In the genomic region with DNA sequence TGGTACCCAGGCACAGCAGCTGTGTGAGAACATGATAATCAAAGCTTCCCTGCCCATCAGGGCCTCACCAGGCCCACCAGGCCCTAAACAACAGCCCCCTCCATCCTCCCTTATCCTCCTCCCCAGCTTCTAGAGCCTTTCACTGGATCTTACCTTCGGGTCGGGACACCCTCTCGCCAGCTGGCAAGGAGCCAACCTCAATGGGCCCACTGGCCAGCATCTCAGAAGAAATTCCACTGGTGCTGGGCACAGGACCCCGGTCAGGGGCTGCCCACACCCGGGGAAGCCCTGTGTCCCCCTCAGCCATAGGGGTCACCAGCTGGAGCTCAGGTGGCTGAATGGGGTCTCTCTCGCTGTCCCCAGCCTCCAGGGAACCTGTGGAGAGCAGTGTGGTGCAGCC, we compare ENCODE assay signal across 27 cellular contexts. TPM values are rescaled to one million over a fixed set of nuclear protein-coding genes. Genes with fewer than 3 reads are reported as not detected.
DNase-seq lines count a peak whose midpoint lies in the region; ATAC-seq, FAIRE-seq and TF ChIP-seq lines count a peak whose summit lies in the region.
"Had no signal": no experiment of that assay in that cellular context is flagged by ENCODE, and none has a peak within 500 bp of the region (broad histone marks: within the 10 kb centered on the region; RNA-seq: fewer than 3 reads in every experiment).

No MANE protein-coding gene starts in this region.

- H3K27me3 ChIP-seq in K562 (ENCODE audit: control insufficient read depth in 2 of 2, insufficient read depth in 2 of 2, low read length in 2 of 2) (no peaks in the 10 kb centered on the region), osteoblast (ENCODE audit: insufficient read depth, low read length) (no peaks in the 10 kb centered on the region)
- H3K27me3 ChIP-seq: BE2C, BLaER1 had no signal

- no peaks in the 10 kb centered on the region for H3K4me1 Mint-ChIP-seq in activated naive CD4-positive, alpha-beta T cell treated with anti-CD3 and anti-CD28 coated beads, Interleukin-2, amount 10 ng/mL, durations not matched to agents 7 days and 5 days
- H3K4me1 Mint-ChIP-seq in activated CD8-positive, alpha-beta T cell treated with anti-CD3 and anti-CD28 coated beads, Interleukin-2, amount 10 ng/mL, durations not matched to agents 7 days and 5 days (ENCODE audit: low read depth), result no peaks in the 10 kb centered on the region
- H3K4me1 Mint-ChIP-seq: CD14-positive monocyte had no signal

- H3K36me3 ChIP-seq in K562 (ENCODE audit: control insufficient read depth, insufficient read depth, low read length), result peaks cover 85% of the 10 kb centered on the region
- H3K36me3 ChIP-seq in osteoblast (ENCODE audit: insufficient read depth, low read length), result peaks cover 81% of the 10 kb centered on the region

- no peak overlapping the region for H3K9ac ChIP-seq in K562 (ENCODE audit: insufficient read depth in 1 of 2, low read depth in 2 of 2, low read length in 2 of 2)
- H3K9ac ChIP-seq: BLaER1 had no signal

- H3K4me1 ChIP-seq in K562 (replicated peaks in 1 of 2; ENCODE audit: control insufficient read depth in 2 of 2, insufficient read depth in 2 of 2, low read length in 2 of 2) (peaks cover 0 to 3% of the 10 kb centered on the region in 2 experiments; a peak in 1 of 5 replicates), osteoblast (ENCODE audit: insufficient read depth, low read length) (no peaks in the 10 kb centered on the region)
- H3K4me1 ChIP-seq: A549, BE2C had no signal

- H3K9me3 Mint-ChIP-seq in activated naive CD4-positive, alpha-beta T cell treated with anti-CD3 and anti-CD28 coated beads, Interleukin-2, amount 10 ng/mL, durations not matched to agents 7 days and 5 days, result no peaks in the 10 kb centered on the region
- no peaks in the 10 kb centered on the region for H3K9me3 Mint-ChIP-seq in activated CD8-positive, alpha-beta T cell treated with anti-CD3 and anti-CD28 coated beads, Interleukin-2, amount 10 ng/mL, durations not matched to agents 7 days and 5 days (ENCODE audit: insufficient read depth)
- H3K9me3 Mint-ChIP-seq: CD14-positive monocyte; CD4-positive, alpha-beta memory T cell; CD4-positive, CD25-positive, alpha-beta regulatory T cell; CD8-positive, alpha-beta memory T cell had no signal

- H3K4me2 ChIP-seq in K562 (ENCODE audit: insufficient read depth, low read length) (no peak overlapping the region), osteoblast (ENCODE audit: insufficient read depth, low read length) (no peak overlapping the region)
- H3K4me2 ChIP-seq: A549, BLaER1 had no signal

- H3K27ac ChIP-seq in RWPE1, result peak overlapping the region; percentile 5; the same call in 1 of the 2 replicates
- no peak overlapping the region for H3K27ac ChIP-seq in K562 (ENCODE audit: extremely low read depth, low read depth, low read length)
- H3K27ac ChIP-seq in osteoblast (ENCODE audit: low read depth, low read length), result no peak overlapping the region
- H3K27ac ChIP-seq: 22Rv1, A549, BLaER1 had no signal

- TF ChIP-seq RAD21 in K562 (CRISPR knock-in tag; conservative IDR thresholded peaks at IDR 0.05 in 1 of 2, IDR thresholded peaks at IDR 0.05 in 1 of 2), result no peak

- FAIRE-seq in K562 (lab: Jason Lieb, UNC), result no peak
- FAIRE-seq: A549, GM12878, GM12892, GM18507 had no signal

- H3K27me3 Mint-ChIP-seq in activated naive CD4-positive, alpha-beta T cell treated with anti-CD3 and anti-CD28 coated beads, Interleukin-2, amount 10 ng/mL, durations not matched to agents 7 days and 5 days, result no peaks in the 10 kb centered on the region
- no peaks in the 10 kb centered on the region for H3K27me3 Mint-ChIP-seq in activated CD8-positive, alpha-beta T cell treated with anti-CD3 and anti-CD28 coated beads, Interleukin-2, amount 10 ng/mL, durations not matched to agents 7 days and 5 days (ENCODE audit: low read depth)
- H3K27me3 Mint-ChIP-seq: CD4-positive, alpha-beta memory T cell; CD4-positive, CD25-positive, alpha-beta regulatory T cell had no signal

- intact Hi-C loops in K562 (cut with micrococcal nuclease), result no loop called here

- in situ Hi-C loops in K562 (cut with MboI), result no loop called here

- TF ChIP-seq EP300 in K562 (IDR thresholded peaks at IDR 0.05; ENCODE audit: low read length), result no peak

- H2AFZ ChIP-seq in K562 (ENCODE audit: low read depth, low read length) (no peak overlapping the region), osteoblast (ENCODE audit: low read length) (no peak overlapping the region)

- H3K27ac Mint-ChIP-seq in activated naive CD4-positive, alpha-beta T cell treated with anti-CD3 and anti-CD28 coated beads, Interleukin-2, amount 10 ng/mL, durations not matched to agents 7 days and 5 days, result peak overlapping the region; percentile 55
- no peak overlapping the region for H3K27ac Mint-ChIP-seq in activated CD8-positive, alpha-beta T cell treated with anti-CD3 and anti-CD28 coated beads, Interleukin-2, amount 10 ng/mL, durations not matched to agents 7 days and 5 days
- H3K27ac Mint-ChIP-seq: CD4-positive, alpha-beta memory T cell; CD4-positive, CD25-positive, alpha-beta regulatory T cell had no signal

- CTCF ChIA-PET in activated naive CD4-positive, alpha-beta T cell treated with anti-CD3 and anti-CD28 coated beads, Interleukin-2, amount 10 ng/mL, durations not matched to agents 7 days and 5 days (lab: Charles Lee), result no interaction called here
- CTCF ChIA-PET in RWPE1 (lab: Yijun Ruan, JAX), result no interaction called here
- CTCF ChIA-PET in K562 (lab: Yijun Ruan, JAX; ENCODE audit: low intra/inter-chr PET ratio), result no interaction called here
- CTCF ChIA-PET in activated CD8-positive, alpha-beta T cell treated with anti-CD3 and anti-CD28 coated beads, Interleukin-2, amount 10 ng/mL, durations not matched to agents 7 days and 5 days (lab: Charles Lee), result no interaction called here

- H3K4me3 Mint-ChIP-seq in activated naive CD4-positive, alpha-beta T cell treated with anti-CD3 and anti-CD28 coated beads, Interleukin-2, amount 10 ng/mL, durations not matched to agents 7 days and 5 days, result no peak overlapping the region
- no peak overlapping the region for H3K4me3 Mint-ChIP-seq in activated CD8-positive, alpha-beta T cell treated with anti-CD3 and anti-CD28 coated beads, Interleukin-2, amount 10 ng/mL, durations not matched to agents 7 days and 5 days
- H3K4me3 Mint-ChIP-seq: CD14-positive monocyte; CD4-positive, alpha-beta memory T cell; CD8-positive, alpha-beta memory T cell had no signal

- no peak for TF ChIP-seq POLR2A in K562 (conservative IDR thresholded peaks at IDR 0.05)

- H3K79me2 ChIP-seq in K562 (ENCODE audit: control insufficient read depth, insufficient read depth, low read length), result no peaks in the 10 kb centered on the region
- H3K79me2 ChIP-seq in osteoblast (ENCODE audit: insufficient read depth, low read length), result no peaks in the 10 kb centered on the region

- POLR2A ChIA-PET in RWPE1 (lab: Yijun Ruan, JAX; ENCODE audit: low non-redundant PET) (no interaction called here), K562 (lab: Yijun Ruan, JAX) (no interaction called here)
- POLR2A ChIA-PET in activated CD8-positive, alpha-beta T cell treated with anti-CD3 and anti-CD28 coated beads, Interleukin-2, amount 10 ng/mL, durations not matched to agents 7 days and 5 days (lab: Charles Lee), result interaction anchor here (1.0 kb wide), 1 partner anchor 17 kb away, joined by 4 read pairs; no protein-coding TSS in a partner anchor

- no peaks in the 10 kb centered on the region for H3K9me1 ChIP-seq in K562 (ENCODE audit: control insufficient read depth, insufficient read depth, low read length)

- H3K9me3 ChIP-seq in K562 (replicated peaks; ENCODE audit: control insufficient read depth, insufficient read depth, low read depth, low read length), result no peaks in the 10 kb centered on the region
- no peaks in the 10 kb centered on the region for H3K9me3 ChIP-seq in osteoblast (ENCODE audit: low read depth, low read length)
- H3K9me3 ChIP-seq: A549, BE2C, BLaER1 had no signal

- no TSS peak for BruUV-seq in K562 (replicated peaks; lab: Mats Ljungman, UMichigan)

- no peak overlapping the region for H3K4me3 ChIP-seq in K562
- H3K4me3 ChIP-seq in osteoblast (ENCODE audit: insufficient read depth, low read length), result no peak overlapping the region
- H3K4me3 ChIP-seq: A549, BLaER1, GM12878 had no signal

- H3K36me3 Mint-ChIP-seq in activated naive CD4-positive, alpha-beta T cell treated with anti-CD3 and anti-CD28 coated beads, Interleukin-2, amount 10 ng/mL, durations not matched to agents 7 days and 5 days, result peaks cover 44% of the 10 kb centered on the region
- peaks cover 42% of the 10 kb centered on the region for H3K36me3 Mint-ChIP-seq in activated CD8-positive, alpha-beta T cell treated with anti-CD3 and anti-CD28 coated beads, Interleukin-2, amount 10 ng/mL, durations not matched to agents 7 days and 5 days (ENCODE audit: low read depth)

- H4K20me1 ChIP-seq in K562 (replicated peaks; ENCODE audit: control insufficient read depth, insufficient read depth, low read length) (no peaks in the 10 kb centered on the region), osteoblast (ENCODE audit: insufficient read depth, low read length) (no peaks in the 10 kb centered on the region)
- H4K20me1 ChIP-seq: BLaER1 had no signal

- DNase-seq in activated naive CD4-positive, alpha-beta T cell treated with anti-CD3 and anti-CD28 coated beads, Interleukin-2, amount 10 ng/mL, durations not matched to agents 7 days and 5 days, result no peak
- DNase-seq in activated naive CD4-positive, alpha-beta T cell treated with Interleukin-2 at 50 U/mL for 16 hours, result no peak
- DNase-seq in RWPE1 (ENCODE audit: low spot score), result no peak
- DNase-seq in K562 (ENCODE audit: extremely low read depth in 1 of 4, low spot score in 3 of 4), result no peak
- DNase-seq in osteoblast (ENCODE audit: insufficient read length, low spot score, missing footprints), result peak; percentile 27
- no peak for DNase-seq in activated CD8-positive, alpha-beta T cell treated with anti-CD3 and anti-CD28 coated beads, Interleukin-2, amount 10 ng/mL, durations not matched to agents 7 days and 5 days
- DNase-seq in cerebellar cortex (ENCODE audit: low spot score), result no peak
- DNase-seq: BE2C; C1 segment of cervical spinal cord; CD4-positive, CD25-positive, alpha-beta regulatory T cell; CD8-positive, alpha-beta memory T cell; COR-L47; DMS 273 treated with DMSO at 0.1 percent for 48 hours; DMS153; DMS53; DMS79; DND-41; EL; GDM1 had no signal

- WGBS in K562 (ENCODE audit: insufficient coverage, low coverage, missing lambda C conversion rate), result 54% methylated on average over 3 of the region's 6 CpGs

- no peak for TF ChIP-seq CTCF in RWPE1 (conservative IDR thresholded peaks at IDR 0.05; ENCODE audit: low read depth)
- TF ChIP-seq CTCF in K562 (IDR thresholded peaks at IDR 0.05 in 2 of 3, conservative IDR thresholded peaks at IDR 0.05 in 1 of 3; ENCODE audit: insufficient read depth in 2 of 3, low read depth in 1 of 3, low read length in 3 of 3), result no peak
- TF ChIP-seq CTCF in osteoblast (IDR thresholded peaks at IDR 0.05; ENCODE audit: extremely low read depth, low read depth, low read length), result no peak

- no peak for ATAC-seq in K562
- no peak for ATAC-seq in activated CD8-positive, alpha-beta T cell treated with anti-CD3 and anti-CD28 coated beads, Interleukin-2, amount 10 ng/mL, durations not matched to agents 7 days and 5 days
- ATAC-seq: A549, GM12878 had no signal

RNA-seq across cellular contexts. Expression of gene QARS1, which starts 6.8 kb away (rescaled TPM):
- total RNA-seq in K562 (2011; cell fraction: chromatin; rRNA removed; ENCODE audit: low replicate concordance), result 244 and 492 TPM in 2 replicates
- total RNA-seq in K562 (2011; cell fraction: nucleolus; rRNA removed), result 317 and 343 TPM in 2 replicates
- 254 and 266 TPM in 2 replicates for total RNA-seq in K562 (2011; cell fraction: nucleoplasm; rRNA removed)
- total RNA-seq in K562 (2014; rRNA removed) (273 and 315 TPM in 2 replicates), K562 (2014; rRNA removed; fragmentation: Illumina TruSeq; extraction: Trizol) (146 and 170 TPM in 2 replicates), K562 (2015; rRNA removed; fragmentation: Illumina TruSeq; extraction: Trizol) (176 TPM in 2 replicates), K562 (2021) (297 and 298 TPM in 2 replicates), osteoblast (360 and 416 TPM in 2 replicates)
- polyA plus RNA-seq in K562 (2011; rRNA removed) (148 and 237 TPM in 2 replicates), K562 (2014; fragmentation: Illumina TruSeq; extraction: Trizol) (305 and 381 TPM in 2 replicates), K562 (2014; fragmentation: Nextera tagmentation; extraction: Ambion mirVana) (100 to 1,000 TPM; 230 to 310 TPM), K562 (2014; rRNA removed) (249 and 307 TPM in 2 replicates)
- polyA plus RNA-seq in K562 (2011; cell fraction: cytosol; rRNA removed), result 380 and 435 TPM in 2 replicates
- polyA plus RNA-seq in K562 (2011; cell fraction: nucleus; rRNA removed), result 784 and 828 TPM in 2 replicates
- 296 and 574 TPM in 2 replicates for polyA plus RNA-seq in K562 (2012)
- polyA minus RNA-seq in K562 (2011; rRNA and poly(A)+ RNA removed), result 102 and 120 TPM in 2 replicates
- polyA minus RNA-seq in K562 (2011; cell fraction: cytosol; rRNA and poly(A)+ RNA removed), result 130 and 143 TPM in 2 replicates
- polyA minus RNA-seq in K562 (2011; cell fraction: nucleus; rRNA and poly(A)+ RNA removed), result 162 and 207 TPM in 2 replicates
- total RNA-seq in activated CD8-positive, alpha-beta T cell treated with anti-CD3 and anti-CD28 coated beads, Interleukin-2, amount 10 ng/mL, durations not matched to agents 7 days and 5 days, result 100 to 1,000 TPM; 250 to 294 TPM

RNA-seq across cellular contexts. Expression of gene USP19, which starts 9.3 kb away (rescaled TPM):
- 72.0 and 145 TPM in 2 replicates for total RNA-seq in K562 (2011; cell fraction: chromatin; rRNA removed; ENCODE audit: low replicate concordance)
- 82.7 and 95.3 TPM in 2 replicates for total RNA-seq in K562 (2011; cell fraction: nucleolus; rRNA removed)
- 51.1 and 55.9 TPM in 2 replicates for total RNA-seq in K562 (2011; cell fraction: nucleoplasm; rRNA removed)
- total RNA-seq in K562 (2014; rRNA removed), result 38.1 and 42.0 TPM in 2 replicates
- 15.5 and 20.0 TPM in 2 replicates for total RNA-seq in K562 (2014; rRNA removed; fragmentation: Illumina TruSeq; extraction: Trizol)
- 20.8 and 25.2 TPM in 2 replicates for total RNA-seq in K562 (2015; rRNA removed; fragmentation: Illumina TruSeq; extraction: Trizol)
- 64.7 and 65.9 TPM in 2 replicates for total RNA-seq in K562 (2021)
- polyA plus RNA-seq in K562 (2011; rRNA removed), result 36.9 and 43.3 TPM in 2 replicates
- polyA plus RNA-seq in K562 (2011; cell fraction: cytosol; rRNA removed), result 29.8 and 52.3 TPM in 2 replicates
- polyA plus RNA-seq in K562 (2011; cell fraction: nucleus; rRNA removed), result 124 and 151 TPM in 2 replicates
- polyA plus RNA-seq in K562 (2012), result 32.1 and 45.6 TPM in 2 replicates
- 34.9 and 37.6 TPM in 2 replicates for polyA plus RNA-seq in K562 (2014; fragmentation: Illumina TruSeq; extraction: Trizol)
- under 1 TPM; 0.24 to 0.43 TPM for polyA plus RNA-seq in K562 (2014; fragmentation: Nextera tagmentation; extraction: Ambion mirVana)
- 37.9 and 47.7 TPM in 2 replicates for polyA plus RNA-seq in K562 (2014; rRNA removed)
- 61.0 and 69.3 TPM in 2 replicates for polyA minus RNA-seq in K562 (2011; rRNA and poly(A)+ RNA removed)
- 30.9 and 34.9 TPM in 2 replicates for polyA minus RNA-seq in K562 (2011; cell fraction: cytosol; rRNA and poly(A)+ RNA removed)
- 32.2 and 36.4 TPM in 2 replicates for polyA minus RNA-seq in K562 (2011; cell fraction: nucleus; rRNA and poly(A)+ RNA removed)
- 37.1 and 49.6 TPM in 2 replicates for total RNA-seq in osteoblast
- 10 to 100 TPM; 58.0 to 60.4 TPM for total RNA-seq in activated CD8-positive, alpha-beta T cell treated with anti-CD3 and anti-CD28 coated beads, Interleukin-2, amount 10 ng/mL, durations not matched to agents 7 days and 5 days

RNA-seq across cellular contexts. Expression of gene QRICH1, which starts 17.5 kb away (rescaled TPM):
- total RNA-seq in K562 (2011; cell fraction: chromatin; rRNA removed; ENCODE audit: low replicate concordance), result 127 and 202 TPM in 2 replicates
- total RNA-seq in K562 (2011; cell fraction: nucleolus; rRNA removed), result 63.0 and 64.2 TPM in 2 replicates
- 84.8 and 85.2 TPM in 2 replicates for total RNA-seq in K562 (2011; cell fraction: nucleoplasm; rRNA removed)
- total RNA-seq in K562 (2014; rRNA removed), result 54.6 and 59.0 TPM in 2 replicates
- total RNA-seq in K562 (2014; rRNA removed; fragmentation: Illumina TruSeq; extraction: Trizol), result 56.7 and 67.5 TPM in 2 replicates
- total RNA-seq in K562 (2015; rRNA removed; fragmentation: Illumina TruSeq; extraction: Trizol), result 54.0 and 55.6 TPM in 2 replicates
- 74.3 and 81.7 TPM in 2 replicates for total RNA-seq in K562 (2021)
- polyA plus RNA-seq in K562 (2011; rRNA removed), result 99.2 and 102 TPM in 2 replicates
- 82.0 and 104 TPM in 2 replicates for polyA plus RNA-seq in K562 (2011; cell fraction: cytosol; rRNA removed)
- polyA plus RNA-seq in K562 (2011; cell fraction: nucleus; rRNA removed), result 311 and 421 TPM in 2 replicates
- 30.4 and 39.4 TPM in 2 replicates for polyA plus RNA-seq in K562 (2012)
- 65.1 and 73.3 TPM in 2 replicates for polyA plus RNA-seq in K562 (2014; fragmentation: Illumina TruSeq; extraction: Trizol)
- polyA plus RNA-seq in K562 (2014; fragmentation: Nextera tagmentation; extraction: Ambion mirVana), result 10 to 100 TPM; 20.1 to 20.5 TPM
- polyA plus RNA-seq in K562 (2014; rRNA removed), result 89.7 and 90.7 TPM in 2 replicates
- 63.1 and 63.9 TPM in 2 replicates for polyA minus RNA-seq in K562 (2011; rRNA and poly(A)+ RNA removed)
- polyA minus RNA-seq in K562 (2011; cell fraction: cytosol; rRNA and poly(A)+ RNA removed), result 60.6 and 78.7 TPM in 2 replicates
- polyA minus RNA-seq in K562 (2011; cell fraction: nucleus; rRNA and poly(A)+ RNA removed), result 25.0 and 31.7 TPM in 2 replicates
- total RNA-seq in osteoblast, result 136 and 167 TPM in 2 replicates
- total RNA-seq in activated CD8-positive, alpha-beta T cell treated with anti-CD3 and anti-CD28 coated beads, Interleukin-2, amount 10 ng/mL, durations not matched to agents 7 days and 5 days, result 100 to 1,000 TPM; 130 to 131 TPM

RNA-seq across cellular contexts. Expression of gene LAMB2, which starts 21.5 kb away (rescaled TPM):
- 150 and 415 TPM in 2 replicates for total RNA-seq in K562 (2011; cell fraction: chromatin; rRNA removed; ENCODE audit: low replicate concordance)
- 171 and 192 TPM in 2 replicates for total RNA-seq in K562 (2011; cell fraction: nucleolus; rRNA removed)
- 123 and 131 TPM in 2 replicates for total RNA-seq in K562 (2011; cell fraction: nucleoplasm; rRNA removed)
- total RNA-seq in K562 (2014; rRNA removed), result 11.1 and 16.2 TPM in 2 replicates
- 4.9 and 6.0 TPM in 2 replicates for total RNA-seq in K562 (2014; rRNA removed; fragmentation: Illumina TruSeq; extraction: Trizol)
- total RNA-seq in K562 (2015; rRNA removed; fragmentation: Illumina TruSeq; extraction: Trizol), result 6.4 and 6.7 TPM in 2 replicates
- 17.5 and 17.9 TPM in 2 replicates for total RNA-seq in K562 (2021)
- polyA plus RNA-seq in K562 (2011; rRNA removed), result 19.9 and 39.0 TPM in 2 replicates
- 17.5 and 18.1 TPM in 2 replicates for polyA plus RNA-seq in K562 (2011; cell fraction: cytosol; rRNA removed)
- polyA plus RNA-seq in K562 (2011; cell fraction: nucleus; rRNA removed), result 458 and 581 TPM in 2 replicates
- polyA plus RNA-seq in K562 (2012), result 23.7 and 43.7 TPM in 2 replicates
- 17.2 and 18.4 TPM in 2 replicates for polyA plus RNA-seq in K562 (2014; fragmentation: Illumina TruSeq; extraction: Trizol)
- polyA plus RNA-seq in K562 (2014; fragmentation: Nextera tagmentation; extraction: Ambion mirVana), result 1 to 10 TPM; 1.4 to 3.0 TPM
- 22.8 and 26.0 TPM in 2 replicates for polyA plus RNA-seq in K562 (2014; rRNA removed)
- 20.4 and 20.6 TPM in 2 replicates for polyA minus RNA-seq in K562 (2011; rRNA and poly(A)+ RNA removed)
- 13.8 and 22.3 TPM in 2 replicates for polyA minus RNA-seq in K562 (2011; cell fraction: cytosol; rRNA and poly(A)+ RNA removed)
- 29.9 and 34.7 TPM in 2 replicates for polyA minus RNA-seq in K562 (2011; cell fraction: nucleus; rRNA and poly(A)+ RNA removed)
- total RNA-seq in osteoblast, result 355 and 450 TPM in 2 replicates
- under 1 TPM in 1 of 2 experiments, not detected in 1; 0.29 TPM for total RNA-seq in activated CD8-positive, alpha-beta T cell treated with anti-CD3 and anti-CD28 coated beads, Interleukin-2, amount 10 ng/mL, durations not matched to agents 7 days and 5 days
- polyA plus RNA-seq: CD4-positive, alpha-beta memory T cell; CD8-positive, alpha-beta memory T cell had no signal

RNA-seq across cellular contexts. Expression of gene CCDC71, which starts 54.8 kb away (rescaled TPM):
- total RNA-seq in K562 (2011; cell fraction: chromatin; rRNA removed; ENCODE audit: low replicate concordance), result 13.4 and 54.6 TPM in 2 replicates
- 53.7 and 63.5 TPM in 2 replicates for total RNA-seq in K562 (2011; cell fraction: nucleolus; rRNA removed)
- 22.3 and 35.1 TPM in 2 replicates for total RNA-seq in K562 (2011; cell fraction: nucleoplasm; rRNA removed)
- total RNA-seq in K562 (2014; rRNA removed) (14.3 and 24.7 TPM in 2 replicates), K562 (2014; rRNA removed; fragmentation: Illumina TruSeq; extraction: Trizol) (5.6 and 7.4 TPM in 2 replicates), K562 (2015; rRNA removed; fragmentation: Illumina TruSeq; extraction: Trizol) (12.2 and 13.0 TPM in 2 replicates), K562 (2021) (18.4 and 18.7 TPM in 2 replicates), osteoblast (19.2 and 22.8 TPM in 2 replicates)
- polyA plus RNA-seq in K562 (2011; rRNA removed) (14.1 and 15.6 TPM in 2 replicates), K562 (2014; fragmentation: Illumina TruSeq; extraction: Trizol) (17.1 and 20.1 TPM in 2 replicates), K562 (2014; fragmentation: Nextera tagmentation; extraction: Ambion mirVana) (under 1 TPM; 0.13 to 0.31 TPM), K562 (2014; rRNA removed) (19.3 and 21.7 TPM in 2 replicates)
- polyA plus RNA-seq in K562 (2011; cell fraction: cytosol; rRNA removed), result 19.2 and 44.4 TPM in 2 replicates
- polyA plus RNA-seq in K562 (2011; cell fraction: nucleus; rRNA removed), result 10.1 and 19.3 TPM in 2 replicates
- polyA plus RNA-seq in K562 (2012), result 14.7 and 17.3 TPM in 2 replicates
- 15.1 and 20.5 TPM in 2 replicates for polyA minus RNA-seq in K562 (2011; rRNA and poly(A)+ RNA removed)
- 12.4 and 16.3 TPM in 2 replicates for polyA minus RNA-seq in K562 (2011; cell fraction: cytosol; rRNA and poly(A)+ RNA removed)
- polyA minus RNA-seq in K562 (2011; cell fraction: nucleus; rRNA and poly(A)+ RNA removed), result 27.5 and 33.1 TPM in 2 replicates
- 10 to 100 TPM; 21.8 to 22.7 TPM for total RNA-seq in activated CD8-positive, alpha-beta T cell treated with anti-CD3 and anti-CD28 coated beads, Interleukin-2, amount 10 ng/mL, durations not matched to agents 7 days and 5 days
